1 cellular context compared by ENCODE assay signal in the genomic region with DNA sequence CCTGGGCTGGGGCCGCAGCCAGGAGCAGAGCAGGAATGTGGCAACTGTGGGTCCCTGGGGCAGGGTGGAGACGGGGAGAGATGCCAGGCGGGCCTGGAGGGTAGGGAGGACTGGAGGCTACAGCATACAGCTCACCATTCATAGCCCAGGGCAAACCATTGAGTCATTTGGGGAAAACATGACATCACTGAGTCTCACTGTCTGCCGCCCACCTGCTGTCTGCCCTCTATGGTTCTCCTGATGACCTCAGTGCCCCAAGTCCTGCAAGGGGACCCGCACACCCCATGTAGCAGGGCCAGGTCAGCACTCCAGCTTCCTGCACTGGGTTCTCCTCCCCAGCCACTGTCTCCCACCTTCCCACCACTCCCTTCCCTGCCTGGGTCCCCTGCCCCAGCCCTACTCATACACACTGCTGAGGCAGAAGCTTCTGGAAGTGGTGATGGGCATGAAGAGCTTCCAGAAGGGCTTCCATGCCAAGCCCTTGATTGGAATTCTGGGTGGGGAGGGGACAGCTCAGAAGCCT.
TF ChIP-seq lines count a peak whose summit lies in the region.

No MANE protein-coding gene starts in this region.

TF ChIP-seq in HEK293, 187 proteins besides CTCF, POLR2A, EP300 and RAD21 (continued from another document and continues in another):
- TF ChIP-seq REST (tag by site-specific recombination; IDR thresholded peaks at IDR 0.05) (no peak), ZNF792 (tag by site-specific recombination; IDR thresholded peaks at IDR 0.05) (no peak), KLF8 (tag by site-specific recombination; IDR thresholded peaks at IDR 0.05) (peak; percentile 71), ZNF391 (tag by site-specific recombination; IDR thresholded peaks at IDR 0.05; ENCODE audit: borderline replicate concordance, low read depth) (no peak), ZNF830 (tag by site-specific recombination; IDR thresholded peaks at IDR 0.05; ENCODE audit: low read depth) (no peak), ZNF544 (tag by site-specific recombination; IDR thresholded peaks at IDR 0.05) (no peak), REPIN1 (tag by site-specific recombination; IDR thresholded peaks at IDR 0.05; ENCODE audit: low read depth) (no peak), ZNF366 (tag by site-specific recombination; conservative IDR thresholded peaks at IDR 0.05) (peak; percentile 59), ZNF624 (tag by site-specific recombination; IDR thresholded peaks at IDR 0.05) (no peak), GLIS1 (tag by site-specific recombination; IDR thresholded peaks at IDR 0.05) (0 out of 2 replicates have a peak, but pooled peaks have one; percentile 16), GLIS2 (tag by site-specific recombination; IDR thresholded peaks at IDR 0.05) (peak; percentile 79), ZNF658 (tag by site-specific recombination; IDR thresholded peaks at IDR 0.05) (no peak), ZBTB20 (tag by site-specific recombination; IDR thresholded peaks at IDR 0.05) (peak; percentile 81), ZNF645 (tag by site-specific recombination; IDR thresholded peaks at IDR 0.05) (no peak), GLI2 (tag by site-specific recombination; IDR thresholded peaks at IDR 0.05; ENCODE audit: borderline replicate concordance, low read depth) (no peak), ZNF600 (tag by site-specific recombination; IDR thresholded peaks at IDR 0.05) (peak; percentile 76), ZNF48 (tag by site-specific recombination; IDR thresholded peaks at IDR 0.05) (no peak), ZNF394 (tag by site-specific recombination; IDR thresholded peaks at IDR 0.05; ENCODE audit: borderline replicate concordance) (no peak; the same call in 1 of the 2 replicates), ZNF174 (tag by site-specific recombination; IDR thresholded peaks at IDR 0.05) (no peak), ZNF530 (tag by site-specific recombination; IDR thresholded peaks at IDR 0.05; ENCODE audit: low read depth) (no peak), SP7 (tag by site-specific recombination; IDR thresholded peaks at IDR 0.05) (peak; percentile 76), GLI4 (tag by site-specific recombination; IDR thresholded peaks at IDR 0.05) (no peak), PRDM10 (tag by site-specific recombination; IDR thresholded peaks at IDR 0.05) (peak; percentile 85), ZNF629 (tag by site-specific recombination; IDR thresholded peaks at IDR 0.05) (peak; percentile 97), KLF16 (tag by site-specific recombination; IDR thresholded peaks at IDR 0.05) (no peak), SCRT1 (tag by site-specific recombination; IDR thresholded peaks at IDR 0.05; ENCODE audit: borderline replicate concordance) (no peak), AEBP2 (tag by site-specific recombination; IDR thresholded peaks at IDR 0.05; ENCODE audit: borderline replicate concordance) (no peak), ZNF266 (tag by site-specific recombination; IDR thresholded peaks at IDR 0.05; ENCODE audit: low read depth) (no peak), ZNF398 (tag by site-specific recombination; IDR thresholded peaks at IDR 0.05) (peak; percentile 74; the same call in 1 of the 2 replicates), ZNF223 (tag by site-specific recombination; IDR thresholded peaks at IDR 0.05) (peak; percentile 72; the same call in 1 of the 2 replicates), IKZF3 (tag by site-specific recombination; IDR thresholded peaks at IDR 0.05) (peak; percentile 15; the same call in 1 of the 2 replicates), ZSCAN30 (tag by site-specific recombination; IDR thresholded peaks at IDR 0.05) (no peak), ZNF692 (tag by site-specific recombination; IDR thresholded peaks at IDR 0.05) (peak; percentile 73; the same call in 1 of the 2 replicates), YY1 (tag by site-specific recombination; IDR thresholded peaks at IDR 0.05) (no peak), ZFP37 (tag by site-specific recombination; IDR thresholded peaks at IDR 0.05) (no peak; the same call in 1 of the 2 replicates), ZNF302 (tag by site-specific recombination; IDR thresholded peaks at IDR 0.05; ENCODE audit: low read depth) (no peak), ZFP69B (tag by site-specific recombination; IDR thresholded peaks at IDR 0.05) (peak; percentile 67; the same call in 1 of the 2 replicates), ZNF623 (tag by site-specific recombination; IDR thresholded peaks at IDR 0.05) (no peak), ZNF843 (tag by site-specific recombination; IDR thresholded peaks at IDR 0.05) (no peak), BCL11B (tag by site-specific recombination; IDR thresholded peaks at IDR 0.05; ENCODE audit: low read depth) (no peak), ZBTB10 (tag by site-specific recombination; IDR thresholded peaks at IDR 0.05) (0 out of 2 replicates have a peak, but pooled peaks have one; percentile 29), ZEB2 (tag by site-specific recombination; IDR thresholded peaks at IDR 0.05) (peak; percentile 84)
